Comparison of ENCODE assay signal across 9 cellular contexts in genomic region chr19:2315818-2316353, GRCh38. TPM values are rescaled to one million over a fixed set of nuclear protein-coding genes. Genes with fewer than 3 reads are reported as not detected.
DNase-seq lines count a peak whose midpoint lies in the region; ATAC-seq, FAIRE-seq and TF ChIP-seq lines count a peak whose summit lies in the region.
"Had no signal": no experiment of that assay in that cellular context is flagged by ENCODE, and none has a peak within 500 bp of the region (broad histone marks: within the 10 kb centered on the region; RNA-seq: fewer than 3 reads in every experiment).

No MANE protein-coding gene starts in this region.

- H4K20me1 ChIP-seq in HepG2 (ENCODE audit: insufficient read depth, low read length): no peaks in the 10 kb centered on the region

- peak overlapping the region; percentile 83 for H3K4me2 ChIP-seq in HepG2 (ENCODE audit: low read depth, low read length)

- H3K4me1 ChIP-seq in HepG2 (ENCODE audit: insufficient read depth, low read length): peaks cover 30% of the 10 kb centered on the region
- H3K4me1 ChIP-seq in thoracic aorta (ENCODE audit: control insufficient read depth in 1 of 2, low read depth in 2 of 2): peaks cover 0 to 6% of the 10 kb centered on the region in 2 donors

- DNase-seq in activated CD4-positive, alpha-beta T cell treated with anti-CD3 and anti-CD28 coated beads, Interleukin-2, amount 10 ng/mL, durations not matched to agents 24 days and 14 days: peak; percentile 71
- DNase-seq in activated CD4-positive, alpha-beta T cell treated with anti-CD3 and anti-CD28 coated beads, Interleukin-2, amount 50 U/mL, for 4 hours: no peak
- DNase-seq in NOMO-1 (lab: John Stamatoyannopoulos, UW; ENCODE audit: unreplicated experiment in 2 of 2) (peak; percentile 85 to 92), choroid plexus epithelial cell (ENCODE audit: low read depth) (peak; percentile 70), HepG2 (ENCODE audit: low spot score) (peak; percentile 55), thoracic aorta (ENCODE audit: low spot score) (no peak), T-helper 2 cell (no peak)

- BruUV-seq in HepG2 (replicated peaks; lab: Mats Ljungman, UMichigan): no TSS peak

- H3K27me3 ChIP-seq in HepG2 (ENCODE audit: control insufficient read depth in 1 of 2, insufficient read depth in 2 of 2, low read length in 2 of 2): peaks cover 5 to 7% of the 10 kb centered on the region in 2 experiments; a peak in 4 of 5 replicates
- H3K27me3 ChIP-seq in thoracic aorta (replicated peaks; ENCODE audit: insufficient read depth): peaks cover 5% of the 10 kb centered on the region

- intact Hi-C loops in activated CD4-positive, alpha-beta T cell treated with anti-CD3 and anti-CD28 coated beads, Interleukin-2, amount 10 ng/mL, durations not matched to agents 24 days and 14 days (cut with micrococcal nuclease): no loop called here
- intact Hi-C loops in HepG2 (cut with micrococcal nuclease; ENCODE audit: unreplicated experiment): loop anchor here (1.0 to 10.0 kb wide), 3 partner anchors 41 to 299 kb away; partner anchors contain the start of genes PLEKHJ1 and SF3A2

- 0 out of 2 replicates have a peak overlapping the region, but pooled peaks have one; percentile 8 for H3K9ac ChIP-seq in HepG2 (ENCODE audit: insufficient read depth, low read depth, low read length)

- TF ChIP-seq POLR2A in HepG2 (IDR thresholded peaks at IDR 0.05; ENCODE audit: insufficient read depth in 1 of 2, low read depth in 2 of 2, low read length in 2 of 2): no peak

- H3K4me1 Mint-ChIP-seq in activated CD4-positive, alpha-beta T cell treated with anti-CD3 and anti-CD28 coated beads, Interleukin-2, amount 10 ng/mL, durations not matched to agents 24 days and 14 days: no peaks in the 10 kb centered on the region

- H3K36me3 ChIP-seq in HepG2 (replicated peaks in 1 of 2; ENCODE audit: control insufficient read depth in 1 of 2, insufficient read depth in 2 of 2, low read length in 2 of 2) (no peaks in the 10 kb centered on the region), thoracic aorta (no peaks in the 10 kb centered on the region)

- H3K36me3 Mint-ChIP-seq in activated CD4-positive, alpha-beta T cell treated with anti-CD3 and anti-CD28 coated beads, Interleukin-2, amount 10 ng/mL, durations not matched to agents 24 days and 14 days (ENCODE audit: low read depth): no peaks in the 10 kb centered on the region
- H3K36me3 Mint-ChIP-seq: activated naive CD8-positive, alpha-beta T cell had no signal

- H3K27ac Mint-ChIP-seq in activated CD4-positive, alpha-beta T cell treated with anti-CD3 and anti-CD28 coated beads, Interleukin-2, amount 10 ng/mL, durations not matched to agents 24 days and 14 days: no peak overlapping the region
- H3K27ac Mint-ChIP-seq: activated naive CD8-positive, alpha-beta T cell had no signal

- peaks cover 9% of the 10 kb centered on the region for H3K9me3 ChIP-seq in HepG2 (ENCODE audit: low read length)
- H3K9me3 ChIP-seq in thoracic aorta: peaks cover 3% of the 10 kb centered on the region

- no peak overlapping the region for H3K4me3 Mint-ChIP-seq in activated CD4-positive, alpha-beta T cell treated with anti-CD3 and anti-CD28 coated beads, Interleukin-2, amount 10 ng/mL, durations not matched to agents 24 days and 14 days
- H3K4me3 Mint-ChIP-seq: activated naive CD8-positive, alpha-beta T cell had no signal

- in situ Hi-C loops in HepG2 (cut with HindIII; ENCODE audit: extremely low pct_ligation_motif_present, low pct_unique_long_range_greater_than_20kb): loop anchor here (5.0 to 10.0 kb wide), 3 partner anchors 39 to 161 kb away; partner anchors contain the start of genes AP3D1, PLEKHJ1 and SF3A2

- peak; percentile 69 for FAIRE-seq in HepG2 (lab: Jason Lieb, UNC)

- ATAC-seq in HepG2 (peak; percentile 92), thoracic aorta (ENCODE audit: insufficient number of reproducible peaks, low FRiP score, low read depth) (no peak), HG02884 (IDR thresholded peaks at IDR 0.05; ENCODE audit: unreplicated experiment) (no peak)

- TF ChIP-seq CTCF in choroid plexus epithelial cell (conservative IDR thresholded peaks at IDR 0.05; ENCODE audit: low read depth, low read length) (peak; percentile 77), HepG2 (CRISPR knock-in tag; IDR thresholded peaks at IDR 0.05) (peak; percentile 98), thoracic aorta (IDR thresholded peaks at IDR 0.05) (peak; percentile 24)

- WGBS in HepG2 (ENCODE audit: low lambda C conversion rate): 5% methylated on average over 12 of the region's 22 CpGs

- TF ChIP-seq EP300 in HepG2 (IDR thresholded peaks at IDR 0.05; ENCODE audit: low read depth in 2 of 2, low read length in 2 of 2): no peak
- TF ChIP-seq EP300 in HepG2 (CRISPR knock-in tag; IDR thresholded peaks at IDR 0.05; ENCODE audit: borderline replicate concordance): no peak

- H3K9me3 Mint-ChIP-seq in activated CD4-positive, alpha-beta T cell treated with anti-CD3 and anti-CD28 coated beads, Interleukin-2, amount 10 ng/mL, durations not matched to agents 24 days and 14 days: peaks cover 8% of the 10 kb centered on the region

- POLR2A ChIA-PET in HepG2 (lab: Yijun Ruan, JAX): interaction anchor here (0.5 to 2.6 kb wide), 9 partner anchors 15 to 425 kb away, joined by 3 to 11 read pairs (median 3); partner anchors contain the start of genes AP3D1 and PLEKHJ1

- peak; percentile 96 for TF ChIP-seq RAD21 in HepG2 (CRISPR knock-in tag; IDR thresholded peaks at IDR 0.05)

- H3K79me2 ChIP-seq in HepG2 (ENCODE audit: insufficient read depth, low read length): no peaks in the 10 kb centered on the region

- H2AFZ ChIP-seq in HepG2 (ENCODE audit: low read length): no peak overlapping the region

- CTCF ChIA-PET in HepG2 (lab: Yijun Ruan, JAX; ENCODE audit: low intra/inter-chr PET ratio, low total read pairs): interaction anchor here (1.5 to 2.4 kb wide), 5 partner anchors 41 to 160 kb away, joined by 4 to 16 read pairs (median 8); partner anchors contain the start of genes PLEKHJ1 and SF3A2

- H3K27me3 Mint-ChIP-seq in activated CD4-positive, alpha-beta T cell treated with anti-CD3 and anti-CD28 coated beads, Interleukin-2, amount 10 ng/mL, durations not matched to agents 24 days and 14 days: peaks cover 19% of the 10 kb centered on the region

- H3K27ac ChIP-seq in HepG2 (ENCODE audit: extremely low read length, insufficient read depth, low read length) (no peak overlapping the region), thoracic aorta (no peak overlapping the region)

- H3K4me3 ChIP-seq in choroid plexus epithelial cell (ENCODE audit: low read depth, low read length): no peak overlapping the region
- peak overlapping the region in 2 of 3 experiments; percentile 4 to 61; a peak in 4 of 6 replicates for H3K4me3 ChIP-seq in HepG2 (replicated peaks in 1 of 3; ENCODE audit: insufficient read depth in 1 of 3, low read depth in 2 of 3, low read length in 3 of 3)
- no peak overlapping the region for H3K4me3 ChIP-seq in thoracic aorta

RNA-seq across cellular contexts. Expression of gene LINGO3, which starts 7.9 kb away (rescaled TPM):
- total RNA-seq in activated CD4-positive, alpha-beta T cell treated with anti-CD3 and anti-CD28 coated beads, Interleukin-2, amount 10 ng/mL, durations not matched to agents 24 days and 14 days: 0.09 and 0.26 TPM in 2 replicates
- total RNA-seq in HepG2 (2016; rRNA removed; fragmentation: Illumina TruSeq; extraction: Trizol) (not detected in 2 replicates), thoracic aorta (under 1 TPM in 1 of 2 donors, not detected in 1; 0.27 TPM)
- total RNA-seq in HepG2 (2016; cell fraction: cytosol; rRNA removed; fragmentation: Illumina TruSeq; extraction: Trizol; ENCODE audit: low read depth): not detected in 2 replicates
- total RNA-seq in HepG2 (2016; cell fraction: insoluble cytoplasmic fraction; rRNA removed; fragmentation: Illumina TruSeq; extraction: Trizol): not detected in 2 replicates
- total RNA-seq in HepG2 (2016; cell fraction: membrane; rRNA removed; fragmentation: Illumina TruSeq; extraction: Trizol): not detected in 2 replicates
- not detected in 2 replicates for total RNA-seq in HepG2 (2016; cell fraction: nucleus; rRNA removed; fragmentation: Illumina TruSeq; extraction: Trizol)
- not detected in 2 replicates for polyA plus RNA-seq in HepG2 (2011; rRNA removed)
- not detected in 2 replicates for polyA plus RNA-seq in HepG2 (2011; cell fraction: cytosol; rRNA removed)
- not detected in 2 replicates for polyA plus RNA-seq in HepG2 (2011; cell fraction: nucleus; rRNA removed)
- polyA plus RNA-seq in HepG2 (2012): not detected in 2 replicates
- not detected in 2 replicates for polyA plus RNA-seq in HepG2 (2016; cell fraction: cytosol; fragmentation: Illumina TruSeq; extraction: Trizol; ENCODE audit: low read depth)
- not detected in 2 replicates for polyA plus RNA-seq in HepG2 (2016; cell fraction: insoluble cytoplasmic fraction; fragmentation: Illumina TruSeq; extraction: Trizol; ENCODE audit: low read depth)
- not detected in 2 replicates for polyA plus RNA-seq in HepG2 (2016; cell fraction: membrane; fragmentation: Illumina TruSeq; extraction: Trizol; ENCODE audit: low read depth)
- polyA plus RNA-seq in HepG2 (2016; cell fraction: nucleus; fragmentation: Illumina TruSeq; extraction: Trizol; ENCODE audit: insufficient read depth, low read depth): not detected in 2 replicates
- polyA minus RNA-seq in HepG2 (2011; rRNA and poly(A)+ RNA removed; ENCODE audit: low replicate concordance): not detected in 2 replicates
- not detected in 2 replicates for polyA minus RNA-seq in HepG2 (2011; cell fraction: cytosol; rRNA and poly(A)+ RNA removed)
- polyA minus RNA-seq in HepG2 (2011; cell fraction: nucleus; rRNA and poly(A)+ RNA removed): not detected in 2 replicates

RNA-seq across cellular contexts. Expression of gene LSM7, which starts 12.5 kb away (rescaled TPM):
- total RNA-seq in activated CD4-positive, alpha-beta T cell treated with anti-CD3 and anti-CD28 coated beads, Interleukin-2, amount 10 ng/mL, durations not matched to agents 24 days and 14 days: 190 and 192 TPM in 2 replicates
- total RNA-seq in HepG2 (2016; rRNA removed; fragmentation: Illumina TruSeq; extraction: Trizol): 140 and 152 TPM in 2 replicates
- total RNA-seq in HepG2 (2016; cell fraction: cytosol; rRNA removed; fragmentation: Illumina TruSeq; extraction: Trizol; ENCODE audit: low read depth): 44.1 and 45.1 TPM in 2 replicates
- total RNA-seq in HepG2 (2016; cell fraction: insoluble cytoplasmic fraction; rRNA removed; fragmentation: Illumina TruSeq; extraction: Trizol): 149 and 168 TPM in 2 replicates
- total RNA-seq in HepG2 (2016; cell fraction: membrane; rRNA removed; fragmentation: Illumina TruSeq; extraction: Trizol): 74.4 and 75.3 TPM in 2 replicates
- total RNA-seq in HepG2 (2016; cell fraction: nucleus; rRNA removed; fragmentation: Illumina TruSeq; extraction: Trizol): 48.6 and 65.2 TPM in 2 replicates
- 197 and 205 TPM in 2 replicates for polyA plus RNA-seq in HepG2 (2011; rRNA removed)
- 474 and 745 TPM in 2 replicates for polyA plus RNA-seq in HepG2 (2011; cell fraction: cytosol; rRNA removed)
- polyA plus RNA-seq in HepG2 (2011; cell fraction: nucleus; rRNA removed): 183 and 205 TPM in 2 replicates
- polyA plus RNA-seq in HepG2 (2012): 107 and 132 TPM in 2 replicates
- 60.8 and 62.0 TPM in 2 replicates for polyA plus RNA-seq in HepG2 (2016; cell fraction: cytosol; fragmentation: Illumina TruSeq; extraction: Trizol; ENCODE audit: low read depth)
- polyA plus RNA-seq in HepG2 (2016; cell fraction: insoluble cytoplasmic fraction; fragmentation: Illumina TruSeq; extraction: Trizol; ENCODE audit: low read depth): 210 and 243 TPM in 2 replicates
- 91.7 and 96.1 TPM in 2 replicates for polyA plus RNA-seq in HepG2 (2016; cell fraction: membrane; fragmentation: Illumina TruSeq; extraction: Trizol; ENCODE audit: low read depth)
- 132 and 138 TPM in 2 replicates for polyA plus RNA-seq in HepG2 (2016; cell fraction: nucleus; fragmentation: Illumina TruSeq; extraction: Trizol; ENCODE audit: insufficient read depth, low read depth)
- 42.2 and 52.7 TPM in 2 replicates for polyA minus RNA-seq in HepG2 (2011; rRNA and poly(A)+ RNA removed; ENCODE audit: low replicate concordance)
- polyA minus RNA-seq in HepG2 (2011; cell fraction: cytosol; rRNA and poly(A)+ RNA removed): 19.9 and 26.7 TPM in 2 replicates
- polyA minus RNA-seq in HepG2 (2011; cell fraction: nucleus; rRNA and poly(A)+ RNA removed): 24.1 and 27.4 TPM in 2 replicates
- total RNA-seq in thoracic aorta: 10 to 100 TPM; 35.5 to 38.8 TPM

RNA-seq across cellular contexts. Expression of gene SPPL2B, which starts 12.6 kb away (rescaled TPM):
- 69.7 and 69.8 TPM in 2 replicates for total RNA-seq in activated CD4-positive, alpha-beta T cell treated with anti-CD3 and anti-CD28 coated beads, Interleukin-2, amount 10 ng/mL, durations not matched to agents 24 days and 14 days
- 3.4 and 15.2 TPM in 2 replicates for total RNA-seq in HepG2 (2016; rRNA removed; fragmentation: Illumina TruSeq; extraction: Trizol)
- total RNA-seq in HepG2 (2016; cell fraction: cytosol; rRNA removed; fragmentation: Illumina TruSeq; extraction: Trizol; ENCODE audit: low read depth): 6.9 and 7.1 TPM in 2 replicates
- total RNA-seq in HepG2 (2016; cell fraction: insoluble cytoplasmic fraction; rRNA removed; fragmentation: Illumina TruSeq; extraction: Trizol): 2.9 and 18.4 TPM in 2 replicates
- total RNA-seq in HepG2 (2016; cell fraction: membrane; rRNA removed; fragmentation: Illumina TruSeq; extraction: Trizol): 7.4 and 8.6 TPM in 2 replicates
- 23.4 and 26.4 TPM in 2 replicates for total RNA-seq in HepG2 (2016; cell fraction: nucleus; rRNA removed; fragmentation: Illumina TruSeq; extraction: Trizol)
- 14.9 and 20.5 TPM in 2 replicates for polyA plus RNA-seq in HepG2 (2011; rRNA removed)
- 6.0 and 9.1 TPM in 2 replicates for polyA plus RNA-seq in HepG2 (2011; cell fraction: cytosol; rRNA removed)
- polyA plus RNA-seq in HepG2 (2011; cell fraction: nucleus; rRNA removed): 268 and 341 TPM in 2 replicates
- 23.1 and 25.3 TPM in 2 replicates for polyA plus RNA-seq in HepG2 (2012)
- polyA plus RNA-seq in HepG2 (2016; cell fraction: cytosol; fragmentation: Illumina TruSeq; extraction: Trizol; ENCODE audit: low read depth): 1.2 and 1.3 TPM in 2 replicates
- 3.0 and 4.0 TPM in 2 replicates for polyA plus RNA-seq in HepG2 (2016; cell fraction: insoluble cytoplasmic fraction; fragmentation: Illumina TruSeq; extraction: Trizol; ENCODE audit: low read depth)
- polyA plus RNA-seq in HepG2 (2016; cell fraction: membrane; fragmentation: Illumina TruSeq; extraction: Trizol; ENCODE audit: low read depth): 2.8 and 3.3 TPM in 2 replicates
- polyA plus RNA-seq in HepG2 (2016; cell fraction: nucleus; fragmentation: Illumina TruSeq; extraction: Trizol; ENCODE audit: insufficient read depth, low read depth): 101 and 111 TPM in 2 replicates
- polyA minus RNA-seq in HepG2 (2011; rRNA and poly(A)+ RNA removed; ENCODE audit: low replicate concordance): 14.4 and 27.8 TPM in 2 replicates
- polyA minus RNA-seq in HepG2 (2011; cell fraction: cytosol; rRNA and poly(A)+ RNA removed): 5.8 and 11.0 TPM in 2 replicates
- 17.9 and 24.7 TPM in 2 replicates for polyA minus RNA-seq in HepG2 (2011; cell fraction: nucleus; rRNA and poly(A)+ RNA removed)
- total RNA-seq in thoracic aorta: 10 to 100 TPM; 55.8 to 60.0 TPM

RNA-seq across cellular contexts. Expression of gene PEAK3, which starts 33.9 kb away (rescaled TPM):
- total RNA-seq in activated CD4-positive, alpha-beta T cell treated with anti-CD3 and anti-CD28 coated beads, Interleukin-2, amount 10 ng/mL, durations not matched to agents 24 days and 14 days: 0.09 TPM in 1 of 2 replicates, not detected in the other
- total RNA-seq in HepG2 (2016; rRNA removed; fragmentation: Illumina TruSeq; extraction: Trizol) (not detected in 2 replicates), thoracic aorta (1 to 10 TPM; 1.2 to 3.0 TPM)
- not detected in 2 replicates for total RNA-seq in HepG2 (2016; cell fraction: cytosol; rRNA removed; fragmentation: Illumina TruSeq; extraction: Trizol; ENCODE audit: low read depth)
- total RNA-seq in HepG2 (2016; cell fraction: insoluble cytoplasmic fraction; rRNA removed; fragmentation: Illumina TruSeq; extraction: Trizol): not detected in 2 replicates
- not detected in 2 replicates for total RNA-seq in HepG2 (2016; cell fraction: membrane; rRNA removed; fragmentation: Illumina TruSeq; extraction: Trizol)
- total RNA-seq in HepG2 (2016; cell fraction: nucleus; rRNA removed; fragmentation: Illumina TruSeq; extraction: Trizol): not detected in 2 replicates
- not detected in 2 replicates for polyA plus RNA-seq in HepG2 (2011; rRNA removed)
- not detected in 2 replicates for polyA plus RNA-seq in HepG2 (2011; cell fraction: cytosol; rRNA removed)
- polyA plus RNA-seq in HepG2 (2011; cell fraction: nucleus; rRNA removed): not detected in 2 replicates
- not detected in 2 replicates for polyA plus RNA-seq in HepG2 (2012)
- polyA plus RNA-seq in HepG2 (2016; cell fraction: cytosol; fragmentation: Illumina TruSeq; extraction: Trizol; ENCODE audit: low read depth): not detected in 2 replicates
- polyA plus RNA-seq in HepG2 (2016; cell fraction: insoluble cytoplasmic fraction; fragmentation: Illumina TruSeq; extraction: Trizol; ENCODE audit: low read depth): not detected in 2 replicates
- polyA plus RNA-seq in HepG2 (2016; cell fraction: membrane; fragmentation: Illumina TruSeq; extraction: Trizol; ENCODE audit: low read depth): not detected in 2 replicates
- not detected in 2 replicates for polyA plus RNA-seq in HepG2 (2016; cell fraction: nucleus; fragmentation: Illumina TruSeq; extraction: Trizol; ENCODE audit: insufficient read depth, low read depth)
- polyA minus RNA-seq in HepG2 (2011; rRNA and poly(A)+ RNA removed; ENCODE audit: low replicate concordance): not detected in 2 replicates
- not detected in 2 replicates for polyA minus RNA-seq in HepG2 (2011; cell fraction: cytosol; rRNA and poly(A)+ RNA removed)
- not detected in 2 replicates for polyA minus RNA-seq in HepG2 (2011; cell fraction: nucleus; rRNA and poly(A)+ RNA removed)

RNA-seq across cellular contexts. Expression of gene TMPRSS9, which starts 44.2 kb away (rescaled TPM):
- 0.09 TPM in 1 of 2 replicates, not detected in the other for total RNA-seq in activated CD4-positive, alpha-beta T cell treated with anti-CD3 and anti-CD28 coated beads, Interleukin-2, amount 10 ng/mL, durations not matched to agents 24 days and 14 days
- 1.4 and 2.5 TPM in 2 replicates for total RNA-seq in HepG2 (2016; rRNA removed; fragmentation: Illumina TruSeq; extraction: Trizol)
- 0.62 and 1.7 TPM in 2 replicates for total RNA-seq in HepG2 (2016; cell fraction: cytosol; rRNA removed; fragmentation: Illumina TruSeq; extraction: Trizol; ENCODE audit: low read depth)
- 1.4 and 2.0 TPM in 2 replicates for total RNA-seq in HepG2 (2016; cell fraction: insoluble cytoplasmic fraction; rRNA removed; fragmentation: Illumina TruSeq; extraction: Trizol)
- total RNA-seq in HepG2 (2016; cell fraction: membrane; rRNA removed; fragmentation: Illumina TruSeq; extraction: Trizol): 0.99 and 1.0 TPM in 2 replicates
- total RNA-seq in HepG2 (2016; cell fraction: nucleus; rRNA removed; fragmentation: Illumina TruSeq; extraction: Trizol): 0.81 and 3.7 TPM in 2 replicates
- polyA plus RNA-seq in HepG2 (2011; rRNA removed): 5.2 and 11.1 TPM in 2 replicates
- polyA plus RNA-seq in HepG2 (2011; cell fraction: cytosol; rRNA removed): 2.1 and 2.3 TPM in 2 replicates
- 54.9 and 71.6 TPM in 2 replicates for polyA plus RNA-seq in HepG2 (2011; cell fraction: nucleus; rRNA removed)
- polyA plus RNA-seq in HepG2 (2012): 5.1 and 14.1 TPM in 2 replicates
- polyA plus RNA-seq in HepG2 (2016; cell fraction: cytosol; fragmentation: Illumina TruSeq; extraction: Trizol; ENCODE audit: low read depth): 0.45 and 0.55 TPM in 2 replicates
- 1.1 and 1.2 TPM in 2 replicates for polyA plus RNA-seq in HepG2 (2016; cell fraction: insoluble cytoplasmic fraction; fragmentation: Illumina TruSeq; extraction: Trizol; ENCODE audit: low read depth)
- 0.57 and 0.72 TPM in 2 replicates for polyA plus RNA-seq in HepG2 (2016; cell fraction: membrane; fragmentation: Illumina TruSeq; extraction: Trizol; ENCODE audit: low read depth)
- 3.4 and 5.2 TPM in 2 replicates for polyA plus RNA-seq in HepG2 (2016; cell fraction: nucleus; fragmentation: Illumina TruSeq; extraction: Trizol; ENCODE audit: insufficient read depth, low read depth)
- 4.8 TPM in 1 of 2 replicates, not detected in the other for polyA minus RNA-seq in HepG2 (2011; rRNA and poly(A)+ RNA removed; ENCODE audit: low replicate concordance)
- 1.7 and 2.6 TPM in 2 replicates for polyA minus RNA-seq in HepG2 (2011; cell fraction: cytosol; rRNA and poly(A)+ RNA removed)
- polyA minus RNA-seq in HepG2 (2011; cell fraction: nucleus; rRNA and poly(A)+ RNA removed): 10.8 and 12.4 TPM in 2 replicates
- total RNA-seq in thoracic aorta: under 1 TPM; 0.42 to 0.54 TPM

Comparison
In these comparisons a context has a peak if more than half of its experiments do, and no peak if none do; other contexts are left out.
1. DNase-seq: peak in activated CD4-positive, alpha-beta T cell treated with anti-CD3 and anti-CD28 coated beads, Interleukin-2, amount 10 ng/mL, durations not matched to agents 24 days and 14 days (single experiment), NOMO-1 (2 of 2), choroid plexus epithelial cell (single experiment) and HepG2 (single experiment); none in activated CD4-positive, alpha-beta T cell treated with anti-CD3 and anti-CD28 coated beads, Interleukin-2, amount 50 U/mL, for 4 hours (0 of 2), thoracic aorta (single experiment) and T-helper 2 cell (0 of 5).
2. H3K4me3 ChIP-seq: peak in HepG2 (2 of 3); none in choroid plexus epithelial cell (single experiment) and thoracic aorta (single experiment).
3. CTCF ChIP-seq: peak in every context shown above with its lines; median percentile 98 in HepG2; 77 in choroid plexus epithelial cell; 24 in thoracic aorta.